ENCODE assay signal across 1 cellular context in the genomic region with DNA sequence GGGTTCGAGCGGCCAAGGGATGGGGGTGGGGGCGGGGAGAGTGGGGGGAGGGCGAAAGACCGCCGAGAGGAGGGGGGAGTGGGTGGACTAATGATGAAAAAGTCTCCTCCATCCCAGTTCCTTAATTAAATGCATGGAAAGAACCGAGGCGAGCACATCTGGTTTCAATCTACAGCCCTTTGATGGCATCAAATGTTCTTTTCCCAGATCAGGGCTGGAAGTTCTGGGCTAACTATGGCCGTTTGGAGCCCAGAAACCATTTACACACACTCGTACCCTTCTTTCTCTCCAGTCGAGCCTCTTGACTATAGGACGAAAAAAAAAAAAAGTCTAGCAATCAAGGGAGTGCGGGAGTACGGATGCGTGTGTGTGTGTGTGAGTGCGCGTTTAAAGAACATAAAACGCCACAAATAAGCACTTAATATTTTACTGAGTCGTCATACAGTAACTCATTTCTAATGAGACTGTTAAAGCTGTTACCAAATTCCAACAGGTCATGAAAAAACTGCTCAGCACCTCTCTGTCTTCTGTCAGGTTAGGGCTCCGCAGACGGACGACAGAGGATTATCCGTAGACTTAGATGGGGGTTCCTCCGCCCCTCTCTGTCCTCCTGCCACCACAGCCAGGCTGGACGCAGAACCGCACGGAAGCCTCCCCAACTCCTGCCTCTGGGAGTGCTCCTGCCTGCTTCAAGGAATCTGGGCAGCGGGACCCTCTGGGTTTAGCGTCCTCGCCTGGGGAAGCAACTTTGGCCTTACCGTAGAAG.
TF ChIP-seq lines count a peak whose summit lies in the region.

No MANE protein-coding gene starts in this region.

TF ChIP-seq in HEK293, 187 proteins besides CTCF, POLR2A, EP300 and RAD21 (continued from another document):
- TF ChIP-seq ZNF621 (tag by site-specific recombination; IDR thresholded peaks at IDR 0.05) (no peak), ZNF529 (tag by site-specific recombination; IDR thresholded peaks at IDR 0.05; ENCODE audit: insufficient replicate concordance) (no peak), ZNF202 (tag by site-specific recombination; IDR thresholded peaks at IDR 0.05; ENCODE audit: borderline replicate concordance) (no peak), ZNF596 (tag by site-specific recombination; IDR thresholded peaks at IDR 0.05) (no peak), ZNF501 (tag by site-specific recombination; IDR thresholded peaks at IDR 0.05) (no peak), ZBTB11 (tag by site-specific recombination; conservative IDR thresholded peaks at IDR 0.05; ENCODE audit: low read depth) (no peak)
TF ChIP-seq in HEK293: peak in this region for 0.
